In genomic region chr9:114155263-114155966, GRCh38 we compare ENCODE assay signal across 8 cellular contexts. TPM values are rescaled to one million over a fixed set of nuclear protein-coding genes. Genes with fewer than 3 reads are reported as not detected.
A peak's percentile ranks its signal among the peaks of the same experiment; 100 is the strongest.
DNase-seq lines count a peak whose midpoint lies in the region; ATAC-seq, FAIRE-seq and TF ChIP-seq lines count a peak whose summit lies in the region.

COL27A1 (plus strand) TSS chr9:114155537; CDS start chr9:114155951, 414 bp downstream.

- peak within 1 kb of the TSS; percentile 75 for H2AFZ ChIP-seq in endothelial cell of umbilical vein (ENCODE audit: low read depth, low read length)

- peaks cover 16 to 18% of the 10 kb centered on the region in 2 experiments for H3K27me3 ChIP-seq in endothelial cell of umbilical vein (ENCODE audit: control insufficient read depth in 2 of 2, insufficient read depth in 2 of 2, low read length in 2 of 2)

- TF ChIP-seq EP300 in A549 (IDR thresholded peaks at IDR 0.05) = no peak

- H3K36me3 ChIP-seq in endothelial cell of umbilical vein (ENCODE audit: control insufficient read depth in 2 of 2, extremely low read depth in 1 of 2, insufficient read depth in 2 of 2, low read length in 2 of 2) = no peaks in the 10 kb centered on the region

- ATAC-seq in A549 (peak; percentile 80 to 90), GM18511 (IDR thresholded peaks at IDR 0.05; ENCODE audit: unreplicated experiment) (peak; percentile 92), HG03342 (IDR thresholded peaks at IDR 0.05; ENCODE audit: unreplicated experiment) (peak; percentile 86)

- H3K9me1 ChIP-seq in endothelial cell of umbilical vein (replicated peaks; ENCODE audit: control insufficient read depth, extremely low read depth, insufficient read depth, low read length) = no peaks in the 10 kb centered on the region

- H3K9ac ChIP-seq in endothelial cell of umbilical vein (replicated peaks; ENCODE audit: extremely low read depth, insufficient read depth, low read length) = peak within 1 kb of the TSS; percentile 51

- H3K4me3 Mint-ChIP-seq in mesothelial cell of epicardium = peak within 1 kb of the TSS; percentile 94

- no peaks in the 10 kb centered on the region for H4K20me1 ChIP-seq in endothelial cell of umbilical vein (replicated peaks; ENCODE audit: control insufficient read depth, extremely low read depth, insufficient read depth, low read length)

- H3K9me3 Mint-ChIP-seq in mesothelial cell of epicardium = no peaks in the 10 kb centered on the region

- intact Hi-C loops in endothelial cell of umbilical vein (cut with micrococcal nuclease) = loop anchor here (1.0 to 2.0 kb wide), 8 partner anchors 8 to 150 kb away; no protein-coding TSS in a partner anchor

- peak within 1 kb of the TSS; percentile 69 to 96 for H3K27ac ChIP-seq in A549
- peak within 1 kb of the TSS; percentile 36 for H3K27ac ChIP-seq in endothelial cell of umbilical vein (ENCODE audit: insufficient read depth, low read depth, low read length)

- CTCF ChIA-PET in A549 (lab: Yijun Ruan, JAX) (interaction anchor here (0.6 to 14.2 kb wide), 50 partner anchors 9 to 561 kb away, joined by 3 to 181 read pairs (median 6); no protein-coding TSS in a partner anchor), endothelial cell of umbilical vein (lab: Charles Lee) (interaction anchor here (0.7 to 7.7 kb wide), 31 partner anchors 9 to 136 kb away, joined by 3 to 127 read pairs (median 7); no protein-coding TSS in a partner anchor)

- peak within 1 kb of the TSS; percentile 96 for H3K27ac Mint-ChIP-seq in mesothelial cell of epicardium

- H3K4me1 ChIP-seq in A549 (peaks cover 23% of the 10 kb centered on the region), endothelial cell of umbilical vein (ENCODE audit: control insufficient read depth, extremely low read depth, insufficient read depth, low read length) (peaks cover 25% of the 10 kb centered on the region)

- peaks cover 2% of the 10 kb centered on the region for H3K36me3 Mint-ChIP-seq in mesothelial cell of epicardium

- TF ChIP-seq RAD21 in A549 (conservative IDR thresholded peaks at IDR 0.05 in 1 of 2, IDR thresholded peaks at IDR 0.05 in 1 of 2) = peak; percentile 76 to 84

- H3K4me1 Mint-ChIP-seq in mesothelial cell of epicardium = peaks cover 29% of the 10 kb centered on the region

- peaks cover 33% of the 10 kb centered on the region for H3K79me2 ChIP-seq in endothelial cell of umbilical vein (ENCODE audit: control insufficient read depth, insufficient read depth, low read length)

- H3K4me2 ChIP-seq in A549 (peak within 1 kb of the TSS; percentile 100), endothelial cell of umbilical vein (ENCODE audit: insufficient read depth, low read length) (peak within 1 kb of the TSS; percentile 84)

- DNase-seq in A549 (ENCODE audit: low read depth in 1 of 2, low spot score in 1 of 2) = peak; percentile 76 to 82
- DNase-seq in NOMO-1 treated with DMSO at 0.1 percent for 48 hours (lab: John Stamatoyannopoulos, UW; ENCODE audit: unreplicated experiment) = peak; percentile 74
- DNase-seq in activated CD8-positive, alpha-beta memory T cell treated with anti-CD3 and anti-CD28 coated beads, Interleukin-2, amount 50 U/mL, for 48 hours = peak; percentile 96
- DNase-seq in endothelial cell of umbilical vein (ENCODE audit: low read depth, low spot score) = peak; percentile 81
- DNase-seq in mesothelial cell of epicardium (ENCODE audit: low spot score in 2 of 2, unreplicated experiment in 2 of 2) = peak; percentile 91 to 98
- DNase-seq in stimulated activated CD8-positive, alpha-beta memory T cell treated with anti-CD3 and anti-CD28 coated beads, Interleukin-15, amount 100 ng/mL, for 1 hour (ENCODE audit: low read depth) = peak; percentile 68

- no TSS peak for BruUV-seq in endothelial cell of umbilical vein (replicated peaks; lab: Mats Ljungman, UMichigan)

- POLR2A ChIA-PET in A549 (lab: Yijun Ruan, JAX) = interaction anchor here (1.0 kb wide), 1 partner anchor 47 kb away, joined by 3 read pairs; no protein-coding TSS in a partner anchor
- POLR2A ChIA-PET in endothelial cell of umbilical vein (lab: Charles Lee) = no interaction called here

- H3K4me3 ChIP-seq in A549 (peak within 1 kb of the TSS; percentile 92), endothelial cell of umbilical vein (replicated peaks in 1 of 3; ENCODE audit: insufficient read depth in 1 of 3, low read depth in 1 of 3, low read length in 3 of 3) (peak within 1 kb of the TSS; percentile 41 to 79 (median 68))

- peak; percentile 39; the same call in 1 of the 2 replicates for TF ChIP-seq POLR2A in A549 (IDR thresholded peaks at IDR 0.05; ENCODE audit: low read length)
- TF ChIP-seq POLR2A in endothelial cell of umbilical vein (IDR thresholded peaks at IDR 0.05; ENCODE audit: low read depth, low read length) = no peak

- FAIRE-seq in A549 (lab: Jason Lieb, UNC) = no peak
- FAIRE-seq in endothelial cell of umbilical vein (lab: Jason Lieb, UNC) = peak; percentile 85

- WGBS in A549 (ENCODE audit: missing lambda C conversion rate) = 2% methylated on average over 25 of the region's 58 CpGs

- H3K9me3 ChIP-seq in A549 (no peaks in the 10 kb centered on the region), endothelial cell of umbilical vein (replicated peaks; ENCODE audit: control insufficient read depth, insufficient read depth, low read length) (no peaks in the 10 kb centered on the region)

- dilution Hi-C loops in endothelial cell of umbilical vein (cut with MboI; ENCODE audit: extremely low pct_ligation_motif_present, low sequenced_read_pairs) = no loop called here

- TF ChIP-seq CTCF in A549 (IDR thresholded peaks at IDR 0.05) (peak; percentile 81), endothelial cell of umbilical vein (IDR thresholded peaks at IDR 0.05; ENCODE audit: extremely low read depth in 1 of 2, insufficient read depth in 1 of 2, low read depth in 1 of 2, low read length in 2 of 2) (peak; percentile 82 to 97), mesothelial cell of epicardium (IDR thresholded peaks at IDR 0.05; ENCODE audit: unreplicated experiment) (peak; percentile 92)

- H3K27me3 Mint-ChIP-seq in mesothelial cell of epicardium (ENCODE audit: low read depth) = peaks cover 14% of the 10 kb centered on the region

TF ChIP-seq in A549, 52 proteins besides CTCF, POLR2A, EP300 and RAD21 (continues in another document):
- TF ChIP-seq MAX (IDR thresholded peaks at IDR 0.05) = peak; percentile 38; the same call in 1 of the 2 replicates
- TF ChIP-seq MAZ (IDR thresholded peaks at IDR 0.05; ENCODE audit: borderline replicate concordance, low read depth, low read length) = no peak
- peak; percentile 87 for TF ChIP-seq SMC3 (IDR thresholded peaks at IDR 0.05)
- no peak for TF ChIP-seq ESRRA (IDR thresholded peaks at IDR 0.05; ENCODE audit: borderline replicate concordance, low read length)
- TF ChIP-seq NPAS2 (CRISPR knock-in tag; IDR thresholded peaks at IDR 0.05; ENCODE audit: borderline replicate concordance) = no peak
- no peak for TF ChIP-seq HOXB13 (CRISPR knock-in tag; IDR thresholded peaks at IDR 0.05; ENCODE audit: low read depth)

TF ChIP-seq in endothelial cell of umbilical vein, 7 proteins besides CTCF, POLR2A, EP300 and RAD21:
- TF ChIP-seq JUN (IDR thresholded peaks at IDR 0.05; ENCODE audit: borderline replicate concordance, insufficient read depth, insufficient read length, low read depth) (no peak), MAX (IDR thresholded peaks at IDR 0.05; ENCODE audit: insufficient read depth, insufficient read length) (no peak), GATA2 (IDR thresholded peaks at IDR 0.05; ENCODE audit: insufficient read depth, insufficient read length, low read depth, low read length) (no peak), FOS (IDR thresholded peaks at IDR 0.05; ENCODE audit: borderline replicate concordance, insufficient read depth, low read length) (no peak), EZH2 (IDR thresholded peaks at IDR 0.05; ENCODE audit: borderline replicate concordance, low read depth, low read length, severe bottlenecking) (no peak), POLR2AphosphoS5 (IDR thresholded peaks at IDR 0.05; ENCODE audit: insufficient read depth, low read depth, low read length) (no peak), MYC (IDR thresholded peaks at IDR 0.05; ENCODE audit: low read depth, low read length) (no peak)

RNA-seq across cellular contexts. Expression of gene COL27A1, which starts in this region (rescaled TPM):
- polyA plus RNA-seq in A549 (2011; rRNA removed) (6.9 and 8.5 TPM in 2 replicates), A549 (2017; fragmentation: RNase III; extraction: RNeasy Plus Mini Kit Qiagen cat#74134 plus additional on column Dnase treatment) (20.6 to 21.0 TPM (median 20.7 TPM) in 3 replicates), endothelial cell of umbilical vein (14.7 and 14.9 TPM in 2 replicates)
- polyA plus RNA-seq in A549 (2012; cell fraction: cytosol; rRNA removed) = 12.6 and 14.4 TPM in 2 replicates
- 96.2 and 110 TPM in 2 replicates for polyA plus RNA-seq in A549 (2012; cell fraction: nucleus; rRNA removed)
- polyA minus RNA-seq in A549 (2011; rRNA and poly(A)+ RNA removed) = 11.6 and 14.9 TPM in 2 replicates
- total RNA-seq in endothelial cell of umbilical vein (48.6 and 49.1 TPM in 2 replicates), mesothelial cell of epicardium (126 to 138 TPM (median 129 TPM) in 3 replicates)
- polyA plus RNA-seq in endothelial cell of umbilical vein (2011; cell fraction: cytosol; rRNA removed) = 5.1 and 7.1 TPM in 2 replicates
- 147 and 157 TPM in 2 replicates for polyA plus RNA-seq in endothelial cell of umbilical vein (2011; cell fraction: nucleus; rRNA removed)
- 30.8 and 37.0 TPM in 2 replicates for polyA plus RNA-seq in endothelial cell of umbilical vein (2012)
- polyA minus RNA-seq in endothelial cell of umbilical vein = 17.6 and 18.7 TPM in 2 replicates
- 1.4 TPM for polyA minus RNA-seq in endothelial cell of umbilical vein (2011; cell fraction: cytosol; rRNA and poly(A)+ RNA removed)
- 54.5 and 60.8 TPM in 2 replicates for polyA minus RNA-seq in endothelial cell of umbilical vein (2011; cell fraction: nucleus; rRNA and poly(A)+ RNA removed)

Comparison
In these comparisons a context has a peak if more than half of its experiments do, and no peak if none do; other contexts are left out.
1. Peak in every context shown above with its lines: DNase-seq, ATAC-seq, H3K4me3 ChIP-seq and H3K27ac ChIP-seq.